14 cellular contexts compared by ENCODE assay signal in genomic region chr22:24392218-24392931, GRCh38. TPM values are rescaled to one million over a fixed set of nuclear protein-coding genes. Genes with fewer than 3 reads are reported as not detected.
DNase-seq lines count a peak whose midpoint lies in the region; ATAC-seq lines count a peak whose summit lies in the region.
"Had no signal": no experiment of that assay in that cellular context is flagged by ENCODE, and none has a peak within 500 bp of the region (broad histone marks: within the 10 kb centered on the region; RNA-seq: fewer than 3 reads in every experiment).

No MANE protein-coding gene starts in this region.

- DNase-seq in activated CD8-positive, alpha-beta memory T cell treated with anti-CD3 and anti-CD28 coated beads, Interleukin-2, amount 10 ng/mL, durations not matched to agents 7 days and 5 days = no peak
- DNase-seq in activated CD8-positive, alpha-beta memory T cell treated with anti-CD3 and anti-CD28 coated beads, Interleukin-2, amount 50 U/mL, for 48 hours = no peak
- DNase-seq in NCI-H748 (lab: John Stamatoyannopoulos, UW; ENCODE audit: unreplicated experiment) (peak; percentile 94), fibroblast of gingiva (ENCODE audit: low read depth) (peak; percentile 21), NCI-H2081 treated with DMSO at 0.1 percent for 48 hours (lab: John Stamatoyannopoulos, UW) (no peak), OCI-M1 (lab: John Stamatoyannopoulos, UW) (no peak)
- DNase-seq in stimulated activated effector memory CD8-positive, alpha-beta T cell treated with anti-CD3 and anti-CD28 coated beads, Interleukin-12 subunit alpha, Interleukin-12 subunit beta, amount 100 ng/mL, for 72 hours (ENCODE audit: low spot score in 2 of 2) = no peak
- DNase-seq: activated CD4-positive, CD25-positive, alpha-beta regulatory T cell treated with anti-CD3 and anti-CD28 coated beads, Interleukin-2, amount 50 U/mL, for 72 hours; hippocampal formation; NCI-H1092 treated with DMSO at 0.1 percent for 48 hours; NCI-H526 treated with DMSO at 0.1 percent for 48 hours; occipital lobe had no signal

- no peak overlapping the region for H3K4me3 Mint-ChIP-seq in activated CD8-positive, alpha-beta memory T cell treated with anti-CD3 and anti-CD28 coated beads, Interleukin-2, amount 10 ng/mL, durations not matched to agents 7 days and 5 days
- H3K4me3 Mint-ChIP-seq in stimulated activated effector memory CD8-positive, alpha-beta T cell treated with anti-CD3 and anti-CD28 coated beads, Interleukin-12 subunit alpha, Interleukin-12 subunit beta, amount 100 ng/mL, for 72 hours = no peak overlapping the region
- H3K4me3 Mint-ChIP-seq: activated T-helper 1 cell treated with anti-CD3 and anti-CD28 coated beads, Interleukin-12 subunit alpha, Interleukin-12 subunit beta, Interleukin-2, Interleukin-4 antibody, amounts not matched to agents 30 ng/mL and 10 ng/mL and 1 ng/mL, durations not matched to agents 14 hours and 24 hours and 36 hours had no signal

- peaks cover 32% of the 10 kb centered on the region for H3K4me1 Mint-ChIP-seq in activated CD8-positive, alpha-beta memory T cell treated with anti-CD3 and anti-CD28 coated beads, Interleukin-2, amount 10 ng/mL, durations not matched to agents 7 days and 5 days
- H3K4me1 Mint-ChIP-seq in stimulated activated effector memory CD8-positive, alpha-beta T cell treated with anti-CD3 and anti-CD28 coated beads, Interleukin-12 subunit alpha, Interleukin-12 subunit beta, amount 100 ng/mL, for 72 hours = peaks cover 17% of the 10 kb centered on the region

- H3K9me3 Mint-ChIP-seq in activated CD8-positive, alpha-beta memory T cell treated with anti-CD3 and anti-CD28 coated beads, Interleukin-2, amount 10 ng/mL, durations not matched to agents 7 days and 5 days (ENCODE audit: low read depth) = no peaks in the 10 kb centered on the region
- no peaks in the 10 kb centered on the region for H3K9me3 Mint-ChIP-seq in stimulated activated effector memory CD8-positive, alpha-beta T cell treated with anti-CD3 and anti-CD28 coated beads, Interleukin-12 subunit alpha, Interleukin-12 subunit beta, amount 100 ng/mL, for 72 hours
- H3K9me3 Mint-ChIP-seq: activated T-helper 1 cell treated with anti-CD3 and anti-CD28 coated beads, Interleukin-12 subunit alpha, Interleukin-12 subunit beta, Interleukin-2, Interleukin-4 antibody, amounts not matched to agents 30 ng/mL and 10 ng/mL and 1 ng/mL, durations not matched to agents 14 hours and 24 hours and 36 hours had no signal

- H3K27ac Mint-ChIP-seq in activated CD8-positive, alpha-beta memory T cell treated with anti-CD3 and anti-CD28 coated beads, Interleukin-2, amount 10 ng/mL, durations not matched to agents 7 days and 5 days = peak overlapping the region; percentile 44
- H3K27ac Mint-ChIP-seq in stimulated activated effector memory CD8-positive, alpha-beta T cell treated with anti-CD3 and anti-CD28 coated beads, Interleukin-12 subunit alpha, Interleukin-12 subunit beta, amount 100 ng/mL, for 72 hours = peak overlapping the region; percentile 65
- H3K27ac Mint-ChIP-seq: activated T-helper 1 cell treated with anti-CD3 and anti-CD28 coated beads, Interleukin-12 subunit alpha, Interleukin-12 subunit beta, Interleukin-2, Interleukin-4 antibody, amounts not matched to agents 30 ng/mL and 10 ng/mL and 1 ng/mL, durations not matched to agents 14 hours and 24 hours and 36 hours had no signal

- no peak for ATAC-seq in activated CD8-positive, alpha-beta memory T cell treated with anti-CD3 and anti-CD28 coated beads, Interleukin-2, amount 10 ng/mL, durations not matched to agents 7 days and 5 days
- no peak for ATAC-seq in stimulated activated effector memory CD8-positive, alpha-beta T cell treated with anti-CD3 and anti-CD28 coated beads, Interleukin-12 subunit alpha, Interleukin-12 subunit beta, amount 100 ng/mL, for 72 hours
- no peak for ATAC-seq in GM19455 (IDR thresholded peaks at IDR 0.05; ENCODE audit: unreplicated experiment)

- H3K36me3 Mint-ChIP-seq in activated CD8-positive, alpha-beta memory T cell treated with anti-CD3 and anti-CD28 coated beads, Interleukin-2, amount 10 ng/mL, durations not matched to agents 7 days and 5 days = peaks cover 15% of the 10 kb centered on the region
- H3K36me3 Mint-ChIP-seq in stimulated activated effector memory CD8-positive, alpha-beta T cell treated with anti-CD3 and anti-CD28 coated beads, Interleukin-12 subunit alpha, Interleukin-12 subunit beta, amount 100 ng/mL, for 72 hours = peaks cover 35% of the 10 kb centered on the region

- CTCF ChIA-PET in activated CD8-positive, alpha-beta memory T cell treated with anti-CD3 and anti-CD28 coated beads, Interleukin-2, amount 10 ng/mL, durations not matched to agents 7 days and 5 days (lab: Charles Lee) = interaction anchor here (1.0 to 2.2 kb wide), 2 partner anchors 32 to 42 kb away, joined by 5 to 7 read pairs; no protein-coding TSS in a partner anchor

- no peaks in the 10 kb centered on the region for H3K27me3 Mint-ChIP-seq in activated CD8-positive, alpha-beta memory T cell treated with anti-CD3 and anti-CD28 coated beads, Interleukin-2, amount 10 ng/mL, durations not matched to agents 7 days and 5 days

RNA-seq across cellular contexts. Expression of gene ADORA2A, which starts 35.0 kb away (rescaled TPM):
- 10 to 100 TPM; 19.7 to 21.1 TPM for total RNA-seq in activated CD8-positive, alpha-beta memory T cell treated with anti-CD3 and anti-CD28 coated beads, Interleukin-2, amount 10 ng/mL, durations not matched to agents 7 days and 5 days

Comparison
In these comparisons a context has a peak if more than half of its experiments do, and no peak if none do; other contexts are left out.
1. DNase-seq: peak in NCI-H748 (single experiment) and fibroblast of gingiva (single experiment); none in activated CD8-positive, alpha-beta memory T cell treated with anti-CD3 and anti-CD28 coated beads, Interleukin-2, amount 10 ng/mL, durations not matched to agents 7 days and 5 days (single experiment), activated CD8-positive, alpha-beta memory T cell treated with anti-CD3 and anti-CD28 coated beads, Interleukin-2, amount 50 U/mL, for 48 hours (single experiment), stimulated activated effector memory CD8-positive, alpha-beta T cell treated with anti-CD3 and anti-CD28 coated beads, Interleukin-12 subunit alpha, Interleukin-12 subunit beta, amount 100 ng/mL, for 72 hours (0 of 2), NCI-H2081 treated with DMSO at 0.1 percent for 48 hours (single experiment) and OCI-M1 (single experiment).